Comparison of ENCODE assay signal across 16 cellular contexts in the genomic region with DNA sequence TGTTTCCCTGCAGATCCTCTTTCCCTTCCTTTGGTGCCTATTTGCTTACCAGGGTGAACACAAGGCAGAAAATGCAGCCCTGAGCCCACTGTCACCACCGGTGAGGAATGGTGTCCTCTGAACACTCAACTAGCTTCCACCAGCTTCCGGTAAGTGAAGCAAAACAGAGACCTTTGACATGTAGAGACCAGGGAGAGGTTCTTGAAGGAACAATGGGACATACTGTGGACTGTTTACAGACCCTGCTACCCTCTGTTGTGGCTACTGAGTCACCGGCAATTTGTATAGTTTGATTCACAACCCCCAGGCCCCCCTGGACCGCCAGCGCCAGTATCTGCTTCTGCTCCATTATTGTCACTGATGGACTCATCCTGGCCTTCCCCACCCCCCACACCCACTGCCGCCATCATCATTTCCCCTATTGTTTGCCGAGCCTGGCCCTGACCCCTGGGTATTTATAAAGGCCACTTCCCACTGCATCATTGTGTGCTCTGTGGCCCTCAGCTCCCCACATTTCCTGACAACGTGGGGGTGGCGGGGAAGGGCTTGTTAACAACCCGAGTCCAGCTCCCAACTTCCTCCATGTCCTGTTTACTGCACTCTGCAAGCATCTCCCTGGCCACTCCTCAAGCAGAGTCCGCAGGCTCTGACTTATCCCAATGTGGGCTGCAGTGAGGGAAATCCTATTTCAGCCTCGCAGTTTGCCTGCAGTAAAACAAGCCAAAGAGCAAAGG.
DNase-seq lines count a peak whose midpoint lies in the region; ATAC-seq and TF ChIP-seq lines count a peak whose summit lies in the region.
"Had no signal": no experiment of that assay in that cellular context is flagged by ENCODE, and none has a peak within 500 bp of the region (broad histone marks: within the 10 kb centered on the region; RNA-seq: fewer than 3 reads in every experiment).

No MANE protein-coding gene starts in this region.

- no peaks in the 10 kb centered on the region for H3K36me3 ChIP-seq in osteoblast (ENCODE audit: insufficient read depth, low read length)
- H3K36me3 ChIP-seq: prostate gland, tibial nerve had no signal

- no peaks in the 10 kb centered on the region for H3K9me3 Mint-ChIP-seq in stimulated activated naive CD8-positive, alpha-beta T cell treated with anti-CD3 and anti-CD28 coated beads, Interleukin-15, Interleukin-2, amounts not matched to agents 100 ng/mL and 50 ng/mL, for 24 hours

- H3K4me2 ChIP-seq in osteoblast (ENCODE audit: insufficient read depth, low read length): no peak overlapping the region

- no peaks in the 10 kb centered on the region for H3K9me3 ChIP-seq in right cardiac atrium (ENCODE audit: control insufficient read depth, low read length)
- H3K9me3 ChIP-seq in osteoblast (ENCODE audit: low read depth, low read length): no peaks in the 10 kb centered on the region
- H3K9me3 ChIP-seq: prostate gland, tibial nerve had no signal

- no peak overlapping the region for H2AFZ ChIP-seq in osteoblast (ENCODE audit: low read length)

- no peak for DNase-seq in stimulated activated naive CD8-positive, alpha-beta T cell treated with anti-CD3 and anti-CD28 coated beads, Interleukin-15, Interleukin-2, amounts not matched to agents 100 U/mL and 50 U/mL, for 24 hours
- DNase-seq in right cardiac atrium: peak; percentile 61 to 70 (median 69)
- peak; percentile 3 for DNase-seq in osteoblast (ENCODE audit: insufficient read length, low spot score, missing footprints)
- DNase-seq in DMS79 (lab: John Stamatoyannopoulos, UW): no peak
- no peak for DNase-seq in epidermal melanocyte (ENCODE audit: insufficient read length, low spot score)
- DNase-seq in NCI-H2029 (lab: John Stamatoyannopoulos, UW): no peak
- DNase-seq: ACHN; activated CD4-positive, alpha-beta T cell treated with anti-CD3 and anti-CD28 coated beads for 4 hours; activated gamma-delta T cell treated with Interleukin-2 at 50 U/mL for 16 hours; NCI-H1048; NCI-H524 treated with DMSO at 0.1 percent for 48 hours had no signal

- ATAC-seq in stimulated activated naive CD8-positive, alpha-beta T cell treated with anti-CD3 and anti-CD28 coated beads, Interleukin-15, Interleukin-2, amounts not matched to agents 100 U/mL and 50 U/mL, for 24 hours: no peak
- peak; percentile 75 to 89 for ATAC-seq in right cardiac atrium
- ATAC-seq in GM21529 (IDR thresholded peaks at IDR 0.05; ENCODE audit: unreplicated experiment): no peak
- ATAC-seq: SK-N-SH treated with all-trans-retinoic acid at 6 μM for 48 hours had no signal

- H3K4me3 ChIP-seq in right cardiac atrium (ENCODE audit: low read length): no peak overlapping the region
- no peak overlapping the region for H3K4me3 ChIP-seq in osteoblast (ENCODE audit: insufficient read depth, low read length)
- H3K4me3 ChIP-seq: prostate gland, tibial nerve had no signal

- H3K36me3 Mint-ChIP-seq in stimulated activated naive CD8-positive, alpha-beta T cell treated with anti-CD3 and anti-CD28 coated beads, Interleukin-15, Interleukin-2, amounts not matched to agents 100 ng/mL and 50 ng/mL, for 24 hours (ENCODE audit: low read depth): no peaks in the 10 kb centered on the region

- peaks cover 14% of the 10 kb centered on the region for H3K4me1 ChIP-seq in right cardiac atrium (ENCODE audit: control insufficient read depth, insufficient read depth, low read length)
- H3K4me1 ChIP-seq in osteoblast (ENCODE audit: insufficient read depth, low read length): peaks cover 8% of the 10 kb centered on the region
- H3K4me1 ChIP-seq: prostate gland had no signal

- TF ChIP-seq CTCF in osteoblast (IDR thresholded peaks at IDR 0.05; ENCODE audit: extremely low read depth, low read depth, low read length): no peak

- H3K79me2 ChIP-seq in osteoblast (ENCODE audit: insufficient read depth, low read length): no peaks in the 10 kb centered on the region

- no peak overlapping the region for H3K4me3 Mint-ChIP-seq in stimulated activated naive CD8-positive, alpha-beta T cell treated with anti-CD3 and anti-CD28 coated beads, Interleukin-15, Interleukin-2, amounts not matched to agents 100 ng/mL and 50 ng/mL, for 24 hours

- intact Hi-C loops in right cardiac atrium (cut with DNase I): loop anchor here in 1 of 4 donors (5.0 kb wide), 1 partner anchor 73 kb away; no protein-coding TSS in a partner anchor

- H3K27ac Mint-ChIP-seq in stimulated activated naive CD8-positive, alpha-beta T cell treated with anti-CD3 and anti-CD28 coated beads, Interleukin-15, Interleukin-2, amounts not matched to agents 100 ng/mL and 50 ng/mL, for 24 hours: peak overlapping the region; percentile 53

- H3K27me3 ChIP-seq in right cardiac atrium (ENCODE audit: control insufficient read depth, insufficient read depth) (no peaks in the 10 kb centered on the region), osteoblast (ENCODE audit: insufficient read depth, low read length) (no peaks in the 10 kb centered on the region)
- H3K27me3 ChIP-seq: tibial nerve had no signal

- H3K27me3 Mint-ChIP-seq in stimulated activated naive CD8-positive, alpha-beta T cell treated with anti-CD3 and anti-CD28 coated beads, Interleukin-15, Interleukin-2, amounts not matched to agents 100 ng/mL and 50 ng/mL, for 24 hours: no peaks in the 10 kb centered on the region

- H3K27ac ChIP-seq in right cardiac atrium (ENCODE audit: low read length): peak overlapping the region; percentile 74
- no peak overlapping the region for H3K27ac ChIP-seq in osteoblast (ENCODE audit: low read depth, low read length)
- H3K27ac ChIP-seq: prostate gland had no signal

- WGBS in right cardiac atrium: 57% methylated on average over 12 of the region's 12 CpGs

- no peaks in the 10 kb centered on the region for H4K20me1 ChIP-seq in osteoblast (ENCODE audit: insufficient read depth, low read length)

- peaks cover 53% of the 10 kb centered on the region for H3K4me1 Mint-ChIP-seq in stimulated activated naive CD8-positive, alpha-beta T cell treated with anti-CD3 and anti-CD28 coated beads, Interleukin-15, Interleukin-2, amounts not matched to agents 100 ng/mL and 50 ng/mL, for 24 hours (ENCODE audit: low read depth)

Comparison
In these comparisons a context has a peak if more than half of its experiments do, and no peak if none do; other contexts are left out.
1. ATAC-seq: peak in right cardiac atrium (2 of 2); none in stimulated activated naive CD8-positive, alpha-beta T cell treated with anti-CD3 and anti-CD28 coated beads, Interleukin-15, Interleukin-2, amounts not matched to agents 100 U/mL and 50 U/mL, for 24 hours (single experiment) and GM21529 (single experiment).
2. DNase-seq: peak in right cardiac atrium (3 of 3) and osteoblast (single experiment); none in stimulated activated naive CD8-positive, alpha-beta T cell treated with anti-CD3 and anti-CD28 coated beads, Interleukin-15, Interleukin-2, amounts not matched to agents 100 U/mL and 50 U/mL, for 24 hours (single experiment), DMS79 (single experiment), epidermal melanocyte (single experiment) and NCI-H2029 (single experiment).